Comparison of ENCODE assay signal across 11 cellular contexts in the genomic region with DNA sequence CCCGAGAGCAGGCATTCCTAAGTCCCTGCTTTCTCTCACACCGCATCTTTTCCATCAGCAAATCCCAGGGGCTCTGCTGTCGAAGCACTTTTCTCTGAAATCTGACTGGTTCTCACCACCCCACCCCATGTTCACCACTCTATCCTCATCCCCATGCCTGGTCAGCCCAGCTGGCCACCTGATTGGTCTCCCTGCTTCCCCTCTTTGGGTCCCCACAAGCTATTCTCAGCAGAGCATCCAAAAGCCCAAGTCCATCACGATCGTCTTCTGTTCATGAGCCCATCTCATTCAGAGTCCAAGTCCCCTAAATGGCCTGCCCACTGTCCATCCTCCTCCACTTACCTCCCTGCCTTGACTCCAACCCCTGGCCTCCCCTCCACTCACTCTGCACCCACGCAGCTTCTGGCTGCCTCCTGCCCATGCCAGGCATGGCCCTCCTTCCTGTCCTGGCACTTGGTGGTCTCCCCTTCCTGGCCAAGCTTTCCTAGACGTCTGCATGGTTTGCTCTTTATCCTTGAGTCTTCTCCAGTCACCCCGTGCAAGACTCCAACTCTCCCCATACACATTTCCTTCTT. TPM values are rescaled to one million over a fixed set of nuclear protein-coding genes. Genes with fewer than 3 reads are reported as not detected.
DNase-seq lines count a peak whose midpoint lies in the region; ATAC-seq and TF ChIP-seq lines count a peak whose summit lies in the region.
"Had no signal": no experiment of that assay in that cellular context is flagged by ENCODE, and none has a peak within 500 bp of the region (broad histone marks: within the 10 kb centered on the region; RNA-seq: fewer than 3 reads in every experiment).

No MANE protein-coding gene starts in this region.

- H3K4me1 ChIP-seq in Karpas-422 (ENCODE audit: low read length) = peaks cover 28% of the 10 kb centered on the region
- H3K4me1 ChIP-seq in osteoblast (ENCODE audit: insufficient read depth, low read length) = peaks cover 19% of the 10 kb centered on the region

- no peak for TF ChIP-seq CTCF in chondrocyte (IDR thresholded peaks at IDR 0.05)
- no peak for TF ChIP-seq CTCF in osteoblast (IDR thresholded peaks at IDR 0.05; ENCODE audit: extremely low read depth, low read depth, low read length)

- H3K79me2 ChIP-seq in Karpas-422 (ENCODE audit: low read length) (peaks cover 31% of the 10 kb centered on the region), osteoblast (ENCODE audit: insufficient read depth, low read length) (peaks cover 30% of the 10 kb centered on the region)

- H3K9me2 ChIP-seq in Karpas-422 (replicated peaks; ENCODE audit: insufficient read depth, low read length) = no peaks in the 10 kb centered on the region

- no peak overlapping the region for H3K27ac Mint-ChIP-seq in chondrocyte (ENCODE audit: unreplicated experiment)
- H3K27ac Mint-ChIP-seq in stimulated activated effector memory CD8-positive, alpha-beta T cell treated with anti-CD3 and anti-CD28 coated beads, Interleukin-12 subunit alpha, Interleukin-12 subunit beta, amount 100 ng/mL, for 72 hours = peak overlapping the region; percentile 81

- H3K27me3 Mint-ChIP-seq in chondrocyte (ENCODE audit: low read depth) = peaks cover 21% of the 10 kb centered on the region

- H3K27me3 ChIP-seq in Karpas-422 (ENCODE audit: low read length) = no peaks in the 10 kb centered on the region
- peaks cover 22% of the 10 kb centered on the region for H3K27me3 ChIP-seq in osteoblast (ENCODE audit: insufficient read depth, low read length)

- no peak overlapping the region for H3K4me3 ChIP-seq in Karpas-422 (ENCODE audit: low read length)
- H3K4me3 ChIP-seq in osteoblast (ENCODE audit: insufficient read depth, low read length) = no peak overlapping the region

- peaks cover 20% of the 10 kb centered on the region for H3K4me1 Mint-ChIP-seq in chondrocyte (ENCODE audit: low read depth)
- peaks cover 50% of the 10 kb centered on the region for H3K4me1 Mint-ChIP-seq in stimulated activated effector memory CD8-positive, alpha-beta T cell treated with anti-CD3 and anti-CD28 coated beads, Interleukin-12 subunit alpha, Interleukin-12 subunit beta, amount 100 ng/mL, for 72 hours

- H3K36me3 ChIP-seq in Karpas-422 (ENCODE audit: insufficient read depth, low read length) = no peaks in the 10 kb centered on the region
- no peaks in the 10 kb centered on the region for H3K36me3 ChIP-seq in osteoblast (ENCODE audit: insufficient read depth, low read length)

- DNase-seq in activated effector memory CD4-positive, alpha-beta T cell treated with anti-CD3 and anti-CD28 coated beads, Interleukin-2, amount 50 U/mL, for 16 hours = peak; percentile 56
- no peak for DNase-seq in activated effector memory CD4-positive, alpha-beta T cell treated with Interleukin-2 at 50 U/mL for 16 hours
- DNase-seq in Karpas-422 = no peak
- peak; percentile 39 for DNase-seq in chondrocyte (ENCODE audit: low spot score)
- DNase-seq in stimulated activated effector memory CD8-positive, alpha-beta T cell treated with anti-CD3 and anti-CD28 coated beads, Interleukin-12 subunit alpha, Interleukin-12 subunit beta, amount 100 ng/mL, for 72 hours (ENCODE audit: low spot score in 2 of 2) = no peak
- no peak for DNase-seq in osteoblast (ENCODE audit: insufficient read length, low spot score, missing footprints)
- DNase-seq in NCI-H1694 (lab: John Stamatoyannopoulos, UW) = no peak
- DNase-seq: DMS153, foreskin fibroblast had no signal

- H4K20me1 ChIP-seq in Karpas-422 (ENCODE audit: insufficient read depth, low read depth, low read length) (peaks cover 18% of the 10 kb centered on the region), osteoblast (ENCODE audit: insufficient read depth, low read length) (peaks cover 11% of the 10 kb centered on the region)

- no peaks in the 10 kb centered on the region for H3K9me3 Mint-ChIP-seq in chondrocyte (ENCODE audit: low read depth)
- H3K9me3 Mint-ChIP-seq in stimulated activated effector memory CD8-positive, alpha-beta T cell treated with anti-CD3 and anti-CD28 coated beads, Interleukin-12 subunit alpha, Interleukin-12 subunit beta, amount 100 ng/mL, for 72 hours = no peaks in the 10 kb centered on the region

- H3K4me2 ChIP-seq in Karpas-422 (ENCODE audit: low read depth, low read length, poor library complexity, severe bottlenecking) (peak overlapping the region; percentile 89), osteoblast (ENCODE audit: insufficient read depth, low read length) (no peak overlapping the region)

- no peak overlapping the region for H3K27ac ChIP-seq in Karpas-422 (ENCODE audit: low read length)
- H3K27ac ChIP-seq in osteoblast (ENCODE audit: low read depth, low read length) = no peak overlapping the region
- H3K27ac ChIP-seq: SK-N-MC had no signal

- H3K9me3 ChIP-seq in Karpas-422 (ENCODE audit: low read length) = no peaks in the 10 kb centered on the region
- H3K9me3 ChIP-seq in osteoblast (ENCODE audit: low read depth, low read length) = no peaks in the 10 kb centered on the region

- ATAC-seq in stimulated activated effector memory CD8-positive, alpha-beta T cell treated with anti-CD3 and anti-CD28 coated beads, Interleukin-12 subunit alpha, Interleukin-12 subunit beta, amount 100 ng/mL, for 72 hours = no peak
- ATAC-seq in GM18909 (IDR thresholded peaks at IDR 0.05; ENCODE audit: poor library complexity, unreplicated experiment) = no peak

- H3K9ac ChIP-seq in Karpas-422 (ENCODE audit: low read length) = no peak overlapping the region

- H3K4me3 Mint-ChIP-seq in chondrocyte (ENCODE audit: unreplicated experiment) = no peak overlapping the region
- H3K4me3 Mint-ChIP-seq in stimulated activated effector memory CD8-positive, alpha-beta T cell treated with anti-CD3 and anti-CD28 coated beads, Interleukin-12 subunit alpha, Interleukin-12 subunit beta, amount 100 ng/mL, for 72 hours = peak overlapping the region; percentile 81

- H3K36me3 Mint-ChIP-seq in chondrocyte (ENCODE audit: low read depth) = no peaks in the 10 kb centered on the region
- peaks cover 41% of the 10 kb centered on the region for H3K36me3 Mint-ChIP-seq in stimulated activated effector memory CD8-positive, alpha-beta T cell treated with anti-CD3 and anti-CD28 coated beads, Interleukin-12 subunit alpha, Interleukin-12 subunit beta, amount 100 ng/mL, for 72 hours

- H2AFZ ChIP-seq in Karpas-422 (ENCODE audit: low read length) (no peak overlapping the region; the same call in 1 of the 2 replicates), osteoblast (ENCODE audit: low read length) (no peak overlapping the region)

RNA-seq across cellular contexts. Expression of gene PPP2R2D, which starts 1.6 kb away (rescaled TPM):
- 30.7 and 32.9 TPM in 2 replicates for total RNA-seq in Karpas-422 (2014; rRNA removed; shearing (Covaris generic); ENCODE audit: low replicate concordance)
- 24.3 to 27.5 TPM (median 25.1 TPM) in 3 replicates for total RNA-seq in chondrocyte
- 23.9 and 30.1 TPM in 2 replicates for total RNA-seq in osteoblast

Comparison
In these comparisons a context has a peak if more than half of its experiments do, and no peak if none do; other contexts are left out.
1. DNase-seq: peak in activated effector memory CD4-positive, alpha-beta T cell treated with anti-CD3 and anti-CD28 coated beads, Interleukin-2, amount 50 U/mL, for 16 hours (single experiment) and chondrocyte (single experiment); none in activated effector memory CD4-positive, alpha-beta T cell treated with Interleukin-2 at 50 U/mL for 16 hours (single experiment), Karpas-422 (single experiment), stimulated activated effector memory CD8-positive, alpha-beta T cell treated with anti-CD3 and anti-CD28 coated beads, Interleukin-12 subunit alpha, Interleukin-12 subunit beta, amount 100 ng/mL, for 72 hours (0 of 2), osteoblast (single experiment) and NCI-H1694 (single experiment).